ENCODE assay signal across 11 cellular contexts in genomic region chr3:188006726-188007393, GRCh38.
DNase-seq lines count a peak whose midpoint lies in the region; ATAC-seq and TF ChIP-seq lines count a peak whose summit lies in the region.
"Had no signal": no experiment of that assay in that cellular context is flagged by ENCODE, and none has a peak within 500 bp of the region (broad histone marks: within the 10 kb centered on the region; RNA-seq: fewer than 3 reads in every experiment).

No MANE protein-coding gene starts in this region.

- peaks cover 10% of the 10 kb centered on the region for H3K36me3 Mint-ChIP-seq in activated CD8-positive, alpha-beta memory T cell treated with anti-CD3 and anti-CD28 coated beads, Interleukin-2, amount 10 ng/mL, durations not matched to agents 7 days and 5 days

- WGBS in GM23248 (ENCODE audit: low coverage in 1 of 2, low lambda C conversion rate in 2 of 2, missing lambda C conversion rate in 2 of 2), 2 experiments: 86% methylated on average over 17 of the region's 17 CpGs

- H3K4me1 ChIP-seq in GM23248 (ENCODE audit: insufficient read depth): no peaks in the 10 kb centered on the region

- H3K27ac ChIP-seq in GM23248: no peak overlapping the region

- no peaks in the 10 kb centered on the region for H3K79me2 ChIP-seq in GM23248 (ENCODE audit: insufficient read depth)

- no peak for TF ChIP-seq CTCF in fibroblast of the aortic adventitia (IDR thresholded peaks at IDR 0.05; ENCODE audit: insufficient read depth, low read length)

- no peak overlapping the region for H3K27ac Mint-ChIP-seq in activated CD8-positive, alpha-beta memory T cell treated with anti-CD3 and anti-CD28 coated beads, Interleukin-2, amount 10 ng/mL, durations not matched to agents 7 days and 5 days

- H3K9me3 ChIP-seq in GM23248 (ENCODE audit: low read depth): no peaks in the 10 kb centered on the region

- no peaks in the 10 kb centered on the region for H3K27me3 ChIP-seq in GM23248 (replicated peaks; ENCODE audit: insufficient read depth)

- H3K36me3 ChIP-seq in GM23248 (ENCODE audit: low read depth): no peaks in the 10 kb centered on the region

- H4K20me1 ChIP-seq in GM23248 (ENCODE audit: insufficient read depth): no peaks in the 10 kb centered on the region

- H3K4me1 Mint-ChIP-seq in activated CD8-positive, alpha-beta memory T cell treated with anti-CD3 and anti-CD28 coated beads, Interleukin-2, amount 10 ng/mL, durations not matched to agents 7 days and 5 days: peaks cover 22% of the 10 kb centered on the region

- H3K9me2 ChIP-seq in GM23248 (ENCODE audit: insufficient read depth): no peaks in the 10 kb centered on the region

- H3K27me3 Mint-ChIP-seq in activated CD8-positive, alpha-beta memory T cell treated with anti-CD3 and anti-CD28 coated beads, Interleukin-2, amount 10 ng/mL, durations not matched to agents 7 days and 5 days: no peaks in the 10 kb centered on the region

- CTCF ChIA-PET in activated CD8-positive, alpha-beta memory T cell treated with anti-CD3 and anti-CD28 coated beads, Interleukin-2, amount 10 ng/mL, durations not matched to agents 7 days and 5 days (lab: Charles Lee): interaction anchor here (1.6 kb wide), 1 partner anchor 41 kb away, joined by 3 read pairs; no protein-coding TSS in a partner anchor

- no peak overlapping the region for H3K4me3 ChIP-seq in GM23248
- H3K4me3 ChIP-seq in fibroblast of the aortic adventitia (ENCODE audit: low read depth, low read length): no peak overlapping the region

- DNase-seq in GM23248 (peak; percentile 1), NCI-H510A (lab: John Stamatoyannopoulos, UW) (peak; percentile 61), fibroblast of the aortic adventitia (ENCODE audit: low read depth) (peak; percentile 15), pons (ENCODE audit: low spot score) (peak; percentile 26), T-helper 9 cell (no peak)
- no peak for DNase-seq in activated CD8-positive, alpha-beta memory T cell treated with anti-CD3 and anti-CD28 coated beads, Interleukin-2, amount 10 ng/mL, durations not matched to agents 7 days and 5 days
- no peak for DNase-seq in activated naive CD4-positive, alpha-beta T cell (lab: John Stamatoyannopoulos, UW)
- DNase-seq: activated CD4-positive, alpha-beta T cell treated with anti-CD3 and anti-CD28 coated beads, Interleukin-2, amount 50 U/mL, for 48 hours; left colon; NCI-H526 treated with DMSO at 0.1 percent for 48 hours had no signal

- H3K4me2 ChIP-seq in GM23248 (ENCODE audit: unreplicated experiment): no peak overlapping the region

- H3K9ac ChIP-seq in GM23248: no peak overlapping the region

- in situ Hi-C loops in GM23248 (cut with MboI): no loop called here

- no peaks in the 10 kb centered on the region for H3F3A ChIP-seq in GM23248 (ENCODE audit: insufficient read depth)

- ATAC-seq in activated CD8-positive, alpha-beta memory T cell treated with anti-CD3 and anti-CD28 coated beads, Interleukin-2, amount 10 ng/mL, durations not matched to agents 7 days and 5 days: no peak
- no peak for ATAC-seq in GM19467 (IDR thresholded peaks at IDR 0.05; ENCODE audit: unreplicated experiment)
- ATAC-seq: left colon had no signal

- H2AFZ ChIP-seq in GM23248: no peak overlapping the region

- peaks cover 4% of the 10 kb centered on the region for H3K9me3 Mint-ChIP-seq in activated CD8-positive, alpha-beta memory T cell treated with anti-CD3 and anti-CD28 coated beads, Interleukin-2, amount 10 ng/mL, durations not matched to agents 7 days and 5 days (ENCODE audit: low read depth)

- H3K4me3 Mint-ChIP-seq in activated CD8-positive, alpha-beta memory T cell treated with anti-CD3 and anti-CD28 coated beads, Interleukin-2, amount 10 ng/mL, durations not matched to agents 7 days and 5 days: no peak overlapping the region

Comparison
In these comparisons a context has a peak if more than half of its experiments do, and no peak if none do; other contexts are left out.
1. DNase-seq: peak in GM23248 (single experiment), NCI-H510A (single experiment), fibroblast of the aortic adventitia (single experiment) and pons (single experiment); none in activated CD8-positive, alpha-beta memory T cell treated with anti-CD3 and anti-CD28 coated beads, Interleukin-2, amount 10 ng/mL, durations not matched to agents 7 days and 5 days (single experiment), T-helper 9 cell (single experiment) and activated naive CD4-positive, alpha-beta T cell (0 of 4).